12 cellular contexts compared by ENCODE assay signal in genomic region chr2:101873543-101873942, GRCh38.
DNase-seq lines count a peak whose midpoint lies in the region; ATAC-seq and TF ChIP-seq lines count a peak whose summit lies in the region.
"Had no signal": no experiment of that assay in that cellular context is flagged by ENCODE, and none has a peak within 500 bp of the region (broad histone marks: within the 10 kb centered on the region; RNA-seq: fewer than 3 reads in every experiment).

No MANE protein-coding gene starts in this region.

- POLR2A ChIA-PET in AG04450 (lab: Yijun Ruan, JAX) (no interaction called here), PC-9 (lab: Charles Lee; ENCODE audit: unreplicated experiment) (no interaction called here)

- H3F3A ChIP-seq in PC-9 (ENCODE audit: insufficient read depth, low read depth) = peaks cover 4% of the 10 kb centered on the region; the same call in 1 of the 2 replicates

- no peak for TF ChIP-seq POLR2A in transverse colon (IDR thresholded peaks at IDR 0.05)

- DNase-seq in AG04450 (ENCODE audit: low read depth, low spot score) (no peak), GM10266 (ENCODE audit: extremely low spot score) (no peak), PC-9 (no peak), fibroblast of villous mesenchyme (ENCODE audit: low read depth) (peak; percentile 18), progenitor cell of endocrine pancreas (ENCODE audit: low spot score, unreplicated experiment) (no peak), MV-4-11 (lab: John Stamatoyannopoulos, UW) (no peak), transverse colon (no peak)
- DNase-seq: effector memory CD8-positive, alpha-beta T cell; NCI-H2029 treated with DMSO at 0.1 percent for 48 hours; sigmoid colon; T-helper 9 cell had no signal

- no peaks in the 10 kb centered on the region for H3K79me2 ChIP-seq in PC-9 (ENCODE audit: low read depth)

- H3K36me3 Mint-ChIP-seq in progenitor cell of endocrine pancreas (ENCODE audit: insufficient read depth) = peaks cover 44% of the 10 kb centered on the region

- CTCF ChIA-PET in AG04450 (lab: Charles Lee) (interaction anchor here (4.2 kb wide), 1 partner anchor 11 kb away, joined by 23 read pairs; no protein-coding TSS in a partner anchor), PC-9 (lab: Charles Lee) (interaction anchor here (1.1 kb wide), 1 partner anchor 455 kb away, joined by 4 read pairs; no protein-coding TSS in a partner anchor)

- BruUV-seq in PC-9 (replicated peaks; lab: Mats Ljungman, UMichigan) = no TSS peak

- H3K4me1 Mint-ChIP-seq in progenitor cell of endocrine pancreas (ENCODE audit: low read depth) = no peaks in the 10 kb centered on the region

- H4K20me1 ChIP-seq in PC-9 (ENCODE audit: insufficient read depth) = no peaks in the 10 kb centered on the region; the same call in 1 of the 2 replicates

- H3K4me1 ChIP-seq in PC-9 (replicated peaks; ENCODE audit: insufficient read depth) (no peaks in the 10 kb centered on the region), transverse colon (no peaks in the 10 kb centered on the region)
- H3K4me1 ChIP-seq: sigmoid colon had no signal

- no peak for ATAC-seq in GM21825 (IDR thresholded peaks at IDR 0.05; ENCODE audit: unreplicated experiment)
- ATAC-seq: effector memory CD8-positive, alpha-beta T cell had no signal

- H3K27me3 ChIP-seq in AG04450 (ENCODE audit: control insufficient read depth, insufficient read depth, low read length) (no peaks in the 10 kb centered on the region), PC-9 (ENCODE audit: insufficient read depth, low read depth) (no peaks in the 10 kb centered on the region), transverse colon (no peaks in the 10 kb centered on the region)
- H3K27me3 ChIP-seq: sigmoid colon had no signal

- intact Hi-C loops in PC-9 (cut with micrococcal nuclease; ENCODE audit: unreplicated experiment) = no loop called here
- intact Hi-C loops in transverse colon (cut with DNase I; ENCODE audit: low total_unique reads) = no loop called here

- no peaks in the 10 kb centered on the region for H3K9me3 ChIP-seq in AG04450 (ENCODE audit: control insufficient read depth, insufficient read depth, low read length)
- H3K9me3 ChIP-seq in PC-9 (ENCODE audit: insufficient read depth, low read depth) = no peaks in the 10 kb centered on the region
- no peaks in the 10 kb centered on the region for H3K9me3 ChIP-seq in transverse colon
- H3K9me3 ChIP-seq: sigmoid colon had no signal

- H2AFZ ChIP-seq in PC-9 = no peak overlapping the region

- TF ChIP-seq CTCF in AG04450 (IDR thresholded peaks at IDR 0.05; ENCODE audit: low read depth, low read length) = peak; percentile 27; the same call in 1 of the 2 replicates
- TF ChIP-seq CTCF in GM10266 (IDR thresholded peaks at IDR 0.05; ENCODE audit: control insufficient read depth, insufficient read depth, low read depth, missing control alignments) = peak; percentile 29
- TF ChIP-seq CTCF in PC-9 (conservative IDR thresholded peaks at IDR 0.05) = peak; percentile 39; the same call in 1 of the 2 replicates
- TF ChIP-seq CTCF in fibroblast of villous mesenchyme (IDR thresholded peaks at IDR 0.05; ENCODE audit: insufficient read depth, low read depth, low read length) = peak; percentile 7
- no peak for TF ChIP-seq CTCF in progenitor cell of endocrine pancreas (IDR thresholded peaks at IDR 0.05; ENCODE audit: unreplicated experiment)
- peak in 2 of 5 experiments; percentile 9 for TF ChIP-seq CTCF in transverse colon (IDR thresholded peaks at IDR 0.05)

- H3K27me3 Mint-ChIP-seq in progenitor cell of endocrine pancreas = no peaks in the 10 kb centered on the region
- H3K27me3 Mint-ChIP-seq: effector memory CD8-positive, alpha-beta T cell had no signal

- in situ Hi-C loops in transverse colon (cut with MboI; ENCODE audit: low pct_ligation_motif_present in 1 of 4, low pct_unique_long_range_greater_than_20kb in 1 of 4, low sequenced_read_pairs in 3 of 4) = no loop called here

- no peak overlapping the region for H3K4me3 Mint-ChIP-seq in progenitor cell of endocrine pancreas (ENCODE audit: low read depth)
- H3K4me3 Mint-ChIP-seq: effector memory CD8-positive, alpha-beta T cell had no signal

- no peaks in the 10 kb centered on the region for H3K9me3 Mint-ChIP-seq in progenitor cell of endocrine pancreas (ENCODE audit: low read depth)
- H3K9me3 Mint-ChIP-seq: effector memory CD8-positive, alpha-beta T cell had no signal

- no peak overlapping the region for H3K27ac Mint-ChIP-seq in progenitor cell of endocrine pancreas

- no peak overlapping the region for H3K4me2 ChIP-seq in PC-9

- H3K9me2 ChIP-seq in PC-9 (ENCODE audit: insufficient read depth) = no peaks in the 10 kb centered on the region

- H3K36me3 ChIP-seq in PC-9 (ENCODE audit: low read depth) = peaks cover 55% of the 10 kb centered on the region
- peaks cover 0 to 38% (median 18%) of the 10 kb centered on the region in 4 donors for H3K36me3 ChIP-seq in transverse colon

- no peak for TF ChIP-seq EP300 in transverse colon (IDR thresholded peaks at IDR 0.05; ENCODE audit: low read depth)

- 89 to 90% methylated on average over 1 to 3 of the region's 3 CpGs for WGBS in transverse colon (ENCODE audit: low coverage in 1 of 2), 2 donors

- H3K27ac ChIP-seq in AG04450 (ENCODE audit: low read depth, low read length) (no peak overlapping the region), PC-9 (no peak overlapping the region), transverse colon (no peak overlapping the region)
- H3K27ac ChIP-seq: sigmoid colon had no signal

- no peak overlapping the region for H3K4me3 ChIP-seq in AG04450 (ENCODE audit: low read depth, low read length)
- no peak overlapping the region for H3K4me3 ChIP-seq in PC-9
- H3K4me3 ChIP-seq in fibroblast of villous mesenchyme (ENCODE audit: low read depth, low read length) = no peak overlapping the region
- no peak overlapping the region for H3K4me3 ChIP-seq in transverse colon
- H3K4me3 ChIP-seq: sigmoid colon had no signal
